In the genomic region with DNA sequence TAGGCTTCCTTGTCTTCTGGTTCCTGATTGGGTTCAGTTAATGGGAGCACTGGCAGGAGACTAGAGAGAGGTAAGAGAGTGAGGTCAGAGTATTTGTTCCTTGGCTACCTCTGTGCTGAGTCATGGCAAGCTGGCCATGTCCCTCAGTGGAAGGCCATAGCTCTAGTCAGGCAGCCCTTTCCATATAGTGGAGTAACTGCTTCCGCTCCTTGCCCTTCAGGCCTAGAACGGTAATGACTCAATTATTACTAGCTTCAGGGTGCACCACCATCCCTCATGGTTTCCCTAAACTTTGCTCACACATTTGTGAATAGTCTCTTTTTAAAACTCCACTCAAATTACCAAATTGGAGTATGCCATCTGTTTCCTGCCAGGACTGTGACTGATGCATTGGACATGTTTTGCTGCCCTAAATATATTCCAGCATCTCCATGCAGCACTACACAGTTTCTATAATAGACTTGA, we compare ENCODE assay signal across 12 cellular contexts. TPM values are rescaled to one million over a fixed set of nuclear protein-coding genes. Genes with fewer than 3 reads are reported as not detected.
DNase-seq lines count a peak whose midpoint lies in the region; ATAC-seq and TF ChIP-seq lines count a peak whose summit lies in the region.
"Had no signal": no experiment of that assay in that cellular context is flagged by ENCODE, and none has a peak within 500 bp of the region (broad histone marks: within the 10 kb centered on the region; RNA-seq: fewer than 3 reads in every experiment).

No MANE protein-coding gene starts in this region.

- H3K4me1 Mint-ChIP-seq in GM23338: peaks cover 20% of the 10 kb centered on the region

- H3K9me2 ChIP-seq in GM23338 (ENCODE audit: insufficient read depth): peaks cover 5% of the 10 kb centered on the region; the same call in 1 of the 2 replicates

- no peak overlapping the region for H3K4me3 Mint-ChIP-seq in GM23338

- no peaks in the 10 kb centered on the region for H3F3A ChIP-seq in GM23338 (replicated peaks; ENCODE audit: low read depth)

- DNase-seq in GM23338 (ENCODE audit: low spot score) (peak; percentile 19), RWPE2 (ENCODE audit: low spot score) (peak; percentile 60), fibroblast of lung (ENCODE audit: low read depth in 2 of 2) (peak; percentile 74 to 93), skeletal muscle cell (ENCODE audit: low read depth) (peak; percentile 30), mucosa of gallbladder (ENCODE audit: low spot score) (no peak), GM13976 (ENCODE audit: low spot score) (no peak), HEK293T (ENCODE audit: extremely low spot score) (no peak)
- DNase-seq: activated CD4-positive, alpha-beta T cell treated with anti-CD3 and anti-CD28 coated beads for 4 hours; activated naive CD4-positive, alpha-beta T cell; effector CD4-positive, alpha-beta T cell; left colon had no signal

- peaks cover 12% of the 10 kb centered on the region; the same call in 2 of the 3 replicates for H3K9me3 Mint-ChIP-seq in GM23338

- H4K20me1 ChIP-seq in GM23338 (replicated peaks; ENCODE audit: insufficient read depth): no peaks in the 10 kb centered on the region
- H4K20me1 ChIP-seq in fibroblast of lung (ENCODE audit: control insufficient read depth, extremely low read depth, insufficient read depth, low read length): no peaks in the 10 kb centered on the region

- H3K9me3 ChIP-seq in RWPE2 (ENCODE audit: severe bottlenecking): no peaks in the 10 kb centered on the region
- no peaks in the 10 kb centered on the region for H3K9me3 ChIP-seq in fibroblast of lung (ENCODE audit: control insufficient read depth, insufficient read depth, low read depth, low read length)

- H3K36me3 Mint-ChIP-seq in GM23338 (ENCODE audit: low read depth): peaks cover 9% of the 10 kb centered on the region; the same call in 2 of the 3 replicates

- H3K4me3 ChIP-seq in GM23338 (no peak overlapping the region), RWPE2 (ENCODE audit: severe bottlenecking) (no peak overlapping the region), fibroblast of lung (replicated peaks in 1 of 4; ENCODE audit: control extremely low read depth in 1 of 4, insufficient read depth in 1 of 4, low read depth in 3 of 4, low read length in 4 of 4) (no peak overlapping the region), skeletal muscle cell (ENCODE audit: low read depth, low read length) (no peak overlapping the region)

- no peak overlapping the region for H3K9ac ChIP-seq in fibroblast of lung (ENCODE audit: insufficient read depth, low read length)

- H3K27ac ChIP-seq in GM23338 (ENCODE audit: low read depth) (no peak overlapping the region), RWPE2 (ENCODE audit: poor library complexity, severe bottlenecking) (peak overlapping the region; percentile 65), fibroblast of lung (ENCODE audit: insufficient read depth, low read length) (no peak overlapping the region)

- in situ Hi-C loops in GM13976 (cut with MboI; ENCODE audit: low sequenced_read_pairs, unreplicated experiment): no loop called here

- no peaks in the 10 kb centered on the region for H3K27me3 ChIP-seq in GM23338 (ENCODE audit: insufficient read depth)
- no peaks in the 10 kb centered on the region for H3K27me3 ChIP-seq in RWPE2 (ENCODE audit: insufficient read depth, poor library complexity, severe bottlenecking)
- no peaks in the 10 kb centered on the region for H3K27me3 ChIP-seq in fibroblast of lung (ENCODE audit: control insufficient read depth, insufficient read depth, low read length)

- no peak for TF ChIP-seq CTCF in GM23338 (conservative IDR thresholded peaks at IDR 0.05; ENCODE audit: low read depth in 2 of 2)
- no peak for TF ChIP-seq CTCF in RWPE2 (IDR thresholded peaks at IDR 0.05; ENCODE audit: poor library complexity, severe bottlenecking)
- peak in 1 of 2 donors; percentile 28 for TF ChIP-seq CTCF in fibroblast of lung (conservative IDR thresholded peaks at IDR 0.05 in 1 of 2, IDR thresholded peaks at IDR 0.05 in 1 of 2; ENCODE audit: low read depth in 1 of 2, low read length in 2 of 2)
- TF ChIP-seq CTCF in GM13976 (IDR thresholded peaks at IDR 0.05; ENCODE audit: borderline replicate concordance, control extremely low read depth, extremely low read depth, insufficient read depth, missing control alignments): no peak

- H3K36me3 ChIP-seq in GM23338 (ENCODE audit: insufficient read depth) (peaks cover 7% of the 10 kb centered on the region), RWPE2 (ENCODE audit: low read depth) (no peaks in the 10 kb centered on the region), fibroblast of lung (ENCODE audit: control insufficient read depth, insufficient read depth, low read length) (no peaks in the 10 kb centered on the region)

- H2AFZ ChIP-seq in GM23338: 0 out of 2 replicates have a peak overlapping the region, but pooled peaks have one; percentile 47
- no peak overlapping the region for H2AFZ ChIP-seq in fibroblast of lung (ENCODE audit: low read length)

- no peaks in the 10 kb centered on the region for H3K79me2 ChIP-seq in GM23338 (replicated peaks; ENCODE audit: insufficient read depth)
- no peaks in the 10 kb centered on the region for H3K79me2 ChIP-seq in fibroblast of lung (ENCODE audit: control insufficient read depth, insufficient read depth, low read length)

- no peak overlapping the region for H3K27ac Mint-ChIP-seq in GM23338

- CTCF ChIA-PET in HEK293T (lab: Yijun Ruan, JAX): no interaction called here

- ATAC-seq in GM23338: no peak; the same call in 2 of the 3 replicates
- ATAC-seq in RWPE2 (ENCODE audit: low read depth): peak; percentile 97
- ATAC-seq in HG02642 (IDR thresholded peaks at IDR 0.05; ENCODE audit: poor library complexity, unreplicated experiment): no peak
- ATAC-seq: left colon had no signal

- H3K4me1 ChIP-seq in GM23338 (ENCODE audit: insufficient read depth) (no peaks in the 10 kb centered on the region), RWPE2 (ENCODE audit: insufficient read depth, poor library complexity, severe bottlenecking) (peaks cover 10% of the 10 kb centered on the region), fibroblast of lung (ENCODE audit: control insufficient read depth, extremely low read depth, insufficient read depth, low read length) (peaks cover 7% of the 10 kb centered on the region)

- POLR2A ChIA-PET in HEK293T (lab: Yijun Ruan, JAX): no interaction called here

- peaks cover 5% of the 10 kb centered on the region for H3K27me3 Mint-ChIP-seq in GM23338 (ENCODE audit: insufficient read depth, low read depth, poor library complexity)

- H3K4me2 ChIP-seq in GM23338: no peak overlapping the region
- H3K4me2 ChIP-seq in fibroblast of lung (ENCODE audit: extremely low read depth, insufficient read depth, low read length): no peak overlapping the region

TF ChIP-seq in GM23338, 12 proteins besides CTCF, POLR2A, EP300 and RAD21 (continues in another document):
- TF ChIP-seq ZNF114 (CRISPR knock-in tag; IDR thresholded peaks at IDR 0.05): no peak

TF ChIP-seq in HEK293T, 16 proteins besides CTCF, POLR2A, EP300 and RAD21:
- TF ChIP-seq ZNF384 (IDR thresholded peaks at IDR 0.05) (no peak), NFRKB (IDR thresholded peaks at IDR 0.05) (no peak), ARNT (IDR thresholded peaks at IDR 0.05) (no peak), HDGF (IDR thresholded peaks at IDR 0.05; ENCODE audit: borderline replicate concordance) (no peak), LEF1 (IDR thresholded peaks at IDR 0.05; ENCODE audit: borderline replicate concordance) (no peak), ELF4 (IDR thresholded peaks at IDR 0.05) (no peak), BHLHE40 (IDR thresholded peaks at IDR 0.05; ENCODE audit: borderline replicate concordance) (no peak), FOXK2 (IDR thresholded peaks at IDR 0.05) (no peak), FOXM1 (IDR thresholded peaks at IDR 0.05; ENCODE audit: borderline replicate concordance) (no peak), SUZ12 (IDR thresholded peaks at IDR 0.05) (no peak), CTBP1 (IDR thresholded peaks at IDR 0.05; ENCODE audit: borderline replicate concordance) (no peak)

RNA-seq across cellular contexts. Expression of a gene that starts 10.5 kb away (rescaled TPM):
- 34.6 and 48.1 TPM in 2 replicates for total RNA-seq in GM23338 (2014; rRNA removed; shearing (Covaris generic))
- 20.6 and 29.2 TPM in 2 replicates for polyA plus RNA-seq in GM23338 (2016; fragmentation: Nextera tagmentation; extraction: Ambion mirVana)
- 96.8 and 138 TPM in 2 replicates for total RNA-seq in fibroblast of lung
- 74.8 and 103 TPM in 2 replicates for polyA plus RNA-seq in fibroblast of lung
- polyA plus RNA-seq in fibroblast of lung (2012): 60.9 and 74.2 TPM in 2 replicates
- polyA minus RNA-seq in fibroblast of lung (ENCODE audit: low replicate concordance): 63.1 and 78.7 TPM in 2 replicates
- total RNA-seq in mucosa of gallbladder: 46.6 TPM

RNA-seq across cellular contexts. Expression of a gene that starts 58.4 kb away (rescaled TPM):
- 12.1 and 12.7 TPM in 2 replicates for total RNA-seq in GM23338 (2014; rRNA removed; shearing (Covaris generic))
- polyA plus RNA-seq in GM23338 (2016; fragmentation: Nextera tagmentation; extraction: Ambion mirVana): 11.5 and 12.3 TPM in 2 replicates
- 48.5 and 64.7 TPM in 2 replicates for total RNA-seq in fibroblast of lung
- 55.5 and 59.8 TPM in 2 replicates for polyA plus RNA-seq in fibroblast of lung
- 38.5 and 42.2 TPM in 2 replicates for polyA plus RNA-seq in fibroblast of lung (2012)
- polyA minus RNA-seq in fibroblast of lung (ENCODE audit: low replicate concordance): 11.6 and 32.8 TPM in 2 replicates
- total RNA-seq in mucosa of gallbladder: 19.7 TPM

Comparison
In these comparisons a context has a peak if more than half of its experiments do, and no peak if none do; other contexts are left out.
1. DNase-seq: peak in GM23338 (single experiment), RWPE2 (single experiment), fibroblast of lung (2 of 2) and skeletal muscle cell (single experiment); none in mucosa of gallbladder (single experiment), GM13976 (single experiment) and HEK293T (single experiment).